Comparison of ENCODE assay signal across 16 cellular contexts in the genomic region with DNA sequence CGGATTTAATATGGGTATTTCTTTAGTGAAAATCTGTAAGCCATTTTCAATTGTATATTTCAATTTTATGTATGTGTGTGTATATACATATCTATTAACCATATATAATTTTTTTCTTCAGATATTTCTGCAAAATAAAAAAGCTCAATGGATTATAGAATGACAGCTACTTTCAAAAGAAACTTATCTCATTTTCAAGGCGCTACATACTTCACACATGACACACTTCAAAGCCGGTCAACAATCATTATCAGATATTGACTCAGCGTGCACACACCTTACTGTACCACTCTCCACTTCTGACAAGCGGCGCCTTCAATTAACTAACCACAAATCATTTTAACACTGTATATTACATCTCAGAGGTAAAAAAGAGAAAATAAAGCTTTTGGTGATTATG. TPM values are rescaled to one million over a fixed set of nuclear protein-coding genes. Genes with fewer than 3 reads are reported as not detected.
DNase-seq lines count a peak whose midpoint lies in the region; ATAC-seq, FAIRE-seq and TF ChIP-seq lines count a peak whose summit lies in the region.
"Had no signal": no experiment of that assay in that cellular context is flagged by ENCODE, and none has a peak within 500 bp of the region (broad histone marks: within the 10 kb centered on the region; RNA-seq: fewer than 3 reads in every experiment).

No MANE protein-coding gene starts in this region.

- peaks cover 9 to 16% (median 15%) of the 10 kb centered on the region in 3 donors for H3K4me1 ChIP-seq in pancreas
- H3K4me1 ChIP-seq: left ventricle myocardium inferior, psoas muscle had no signal

- no peaks in the 10 kb centered on the region for H3K9me3 Mint-ChIP-seq in activated CD8-positive, alpha-beta T cell treated with anti-CD3 and anti-CD28 coated beads, Interleukin-2, amount 10 ng/mL, durations not matched to agents 7 days and 5 days (ENCODE audit: insufficient read depth)
- no peaks in the 10 kb centered on the region for H3K9me3 Mint-ChIP-seq in activated CD8-positive, alpha-beta T cell treated with anti-CD3 and anti-CD28 coated beads for 36 hours
- H3K9me3 Mint-ChIP-seq: H9 had no signal

- H3K27ac ChIP-seq in pancreas: no peak overlapping the region
- H3K27ac ChIP-seq: left ventricle myocardium inferior, psoas muscle had no signal

- peak overlapping the region; percentile 16 for H3K27ac Mint-ChIP-seq in activated CD8-positive, alpha-beta T cell treated with anti-CD3 and anti-CD28 coated beads, Interleukin-2, amount 10 ng/mL, durations not matched to agents 7 days and 5 days
- no peak overlapping the region for H3K27ac Mint-ChIP-seq in activated CD8-positive, alpha-beta T cell treated with anti-CD3 and anti-CD28 coated beads for 36 hours
- H3K27ac Mint-ChIP-seq: H9 had no signal

- CTCF ChIA-PET in activated CD8-positive, alpha-beta T cell treated with anti-CD3 and anti-CD28 coated beads, Interleukin-2, amount 10 ng/mL, durations not matched to agents 7 days and 5 days (lab: Charles Lee): interaction anchor here (1.2 kb wide), 2 partner anchors 10 to 25 kb away, joined by 4 to 5 read pairs; no protein-coding TSS in a partner anchor
- CTCF ChIA-PET in activated CD8-positive, alpha-beta T cell treated with anti-CD3 and anti-CD28 coated beads for 36 hours (lab: Charles Lee): interaction anchor here (0.6 to 1.0 kb wide), 3 partner anchors 43 to 113 kb away, joined by 3 to 4 read pairs (median 3); no protein-coding TSS in a partner anchor

- no peaks in the 10 kb centered on the region for H3K9me3 ChIP-seq in pancreas
- H3K9me3 ChIP-seq: left ventricle myocardium inferior, psoas muscle had no signal

- peaks cover 0 to 11% (median 6%) of the 10 kb centered on the region in 3 donors for H3K36me3 ChIP-seq in pancreas

- no peaks in the 10 kb centered on the region for H3K27me3 ChIP-seq in pancreas

- no peak for DNase-seq in activated CD8-positive, alpha-beta T cell treated with anti-CD3 and anti-CD28 coated beads, Interleukin-2, amount 10 ng/mL, durations not matched to agents 7 days and 5 days
- DNase-seq in activated CD8-positive, alpha-beta T cell treated with anti-CD3 and anti-CD28 coated beads for 36 hours: no peak
- peak; percentile 46 for DNase-seq in NCI-H2029 (lab: John Stamatoyannopoulos, UW)
- DNase-seq in astrocyte of the hippocampus (ENCODE audit: low read depth, low spot score): peak; percentile 11
- DNase-seq in pancreas: peak in 1 of 6 donors; percentile 19
- no peak for DNase-seq in pons (ENCODE audit: low spot score)
- no peak for DNase-seq in SKM-1 treated with dmso at 0.1 percent for 144 hours (lab: John Stamatoyannopoulos, UW; ENCODE audit: unreplicated experiment)
- DNase-seq in KBM-7: no peak
- DNase-seq: H9, hypothalamus, IMR-90, left ventricle myocardium inferior, NCI-H69, psoas muscle had no signal

- no peak overlapping the region for H3K4me3 ChIP-seq in pancreas
- H3K4me3 ChIP-seq: left ventricle myocardium inferior, psoas muscle had no signal

- intact Hi-C loops in activated CD8-positive, alpha-beta T cell treated with anti-CD3 and anti-CD28 coated beads for 36 hours (cut with micrococcal nuclease): no loop called here
- intact Hi-C loops in pancreas (cut with DNase I): no loop called here

- POLR2A ChIA-PET in activated CD8-positive, alpha-beta T cell treated with anti-CD3 and anti-CD28 coated beads, Interleukin-2, amount 10 ng/mL, durations not matched to agents 7 days and 5 days (lab: Charles Lee): no interaction called here
- POLR2A ChIA-PET in activated CD8-positive, alpha-beta T cell treated with anti-CD3 and anti-CD28 coated beads for 36 hours (lab: Charles Lee): no interaction called here

- in situ Hi-C loops in KBM-7 (cut with MboI; ENCODE audit: low pct_unique_long_range_greater_than_20kb, low sequenced_read_pairs): no loop called here

- H3K4me3 Mint-ChIP-seq in activated CD8-positive, alpha-beta T cell treated with anti-CD3 and anti-CD28 coated beads, Interleukin-2, amount 10 ng/mL, durations not matched to agents 7 days and 5 days: no peak overlapping the region
- H3K4me3 Mint-ChIP-seq in activated CD8-positive, alpha-beta T cell treated with anti-CD3 and anti-CD28 coated beads for 36 hours: no peak overlapping the region
- H3K4me3 Mint-ChIP-seq: H9 had no signal

- no peak for TF ChIP-seq CTCF in activated CD8-positive, alpha-beta T cell treated with anti-CD3 and anti-CD28 coated beads for 36 hours (IDR thresholded peaks at IDR 0.05)
- TF ChIP-seq CTCF in pancreas (IDR thresholded peaks at IDR 0.05): no peak

- peaks cover 46% of the 10 kb centered on the region for H3K36me3 Mint-ChIP-seq in activated CD8-positive, alpha-beta T cell treated with anti-CD3 and anti-CD28 coated beads, Interleukin-2, amount 10 ng/mL, durations not matched to agents 7 days and 5 days (ENCODE audit: low read depth)
- peaks cover 50% of the 10 kb centered on the region for H3K36me3 Mint-ChIP-seq in activated CD8-positive, alpha-beta T cell treated with anti-CD3 and anti-CD28 coated beads for 36 hours (ENCODE audit: low read depth)

- 16 to 17% methylated on average over 6 of the region's 6 CpGs for WGBS in pancreas, 2 donors

- H3K4me1 Mint-ChIP-seq in activated CD8-positive, alpha-beta T cell treated with anti-CD3 and anti-CD28 coated beads, Interleukin-2, amount 10 ng/mL, durations not matched to agents 7 days and 5 days (ENCODE audit: low read depth): no peaks in the 10 kb centered on the region
- H3K4me1 Mint-ChIP-seq in activated CD8-positive, alpha-beta T cell treated with anti-CD3 and anti-CD28 coated beads for 36 hours (ENCODE audit: low read depth): no peaks in the 10 kb centered on the region
- H3K4me1 Mint-ChIP-seq: H9 had no signal

- H3K27me3 Mint-ChIP-seq in activated CD8-positive, alpha-beta T cell treated with anti-CD3 and anti-CD28 coated beads, Interleukin-2, amount 10 ng/mL, durations not matched to agents 7 days and 5 days (ENCODE audit: low read depth): no peaks in the 10 kb centered on the region
- H3K27me3 Mint-ChIP-seq in activated CD8-positive, alpha-beta T cell treated with anti-CD3 and anti-CD28 coated beads for 36 hours: no peaks in the 10 kb centered on the region

- ATAC-seq in activated CD8-positive, alpha-beta T cell treated with anti-CD3 and anti-CD28 coated beads, Interleukin-2, amount 10 ng/mL, durations not matched to agents 7 days and 5 days: no peak
- ATAC-seq in activated CD8-positive, alpha-beta T cell treated with anti-CD3 and anti-CD28 coated beads for 36 hours: no peak
- peak; percentile 90 to 96 (median 92) for ATAC-seq in pancreas
- ATAC-seq: psoas muscle had no signal

- no peak for FAIRE-seq in pancreas (lab: Jason Lieb, UNC)
- FAIRE-seq: G401.6 had no signal

RNA-seq across cellular contexts. Expression of a gene that starts 39.6 kb away (rescaled TPM):
- total RNA-seq in activated CD8-positive, alpha-beta T cell treated with anti-CD3 and anti-CD28 coated beads, Interleukin-2, amount 10 ng/mL, durations not matched to agents 7 days and 5 days: 10 to 100 TPM; 63.9 to 66.8 TPM
- 100 to 1,000 TPM; 101 to 110 TPM for total RNA-seq in activated CD8-positive, alpha-beta T cell treated with anti-CD3 and anti-CD28 coated beads for 36 hours
- 10 to 100 TPM; 17.9 to 66.6 (median 28.9) TPM for total RNA-seq in pancreas
- polyA plus RNA-seq in pancreas: 10 to 100 TPM in 1 of 2 donors, 1 to 10 TPM in 1; 9.3 to 17.6 TPM

RNA-seq across cellular contexts. Expression of a gene that starts 48.1 kb away (rescaled TPM):
- 1 to 10 TPM; 1.3 to 1.4 TPM for total RNA-seq in activated CD8-positive, alpha-beta T cell treated with anti-CD3 and anti-CD28 coated beads, Interleukin-2, amount 10 ng/mL, durations not matched to agents 7 days and 5 days
- total RNA-seq in activated CD8-positive, alpha-beta T cell treated with anti-CD3 and anti-CD28 coated beads for 36 hours: under 1 TPM; 0.72 to 0.83 TPM
- total RNA-seq in pancreas: under 1 TPM in 1 of 6 donors, not detected in 5; 0.06 TPM
- under 1 TPM in 1 of 2 donors, not detected in 1; 0.05 TPM for polyA plus RNA-seq in pancreas
- total RNA-seq: H9, left ventricle myocardium inferior, myocyte, psoas muscle had no signal

Comparison
In these comparisons a context has a peak if more than half of its experiments do, and no peak if none do; other contexts are left out.
1. ATAC-seq: peak in pancreas (4 of 4); none in activated CD8-positive, alpha-beta T cell treated with anti-CD3 and anti-CD28 coated beads, Interleukin-2, amount 10 ng/mL, durations not matched to agents 7 days and 5 days (single experiment) and activated CD8-positive, alpha-beta T cell treated with anti-CD3 and anti-CD28 coated beads for 36 hours (single experiment).
2. DNase-seq: peak in NCI-H2029 (single experiment) and astrocyte of the hippocampus (single experiment); none in activated CD8-positive, alpha-beta T cell treated with anti-CD3 and anti-CD28 coated beads, Interleukin-2, amount 10 ng/mL, durations not matched to agents 7 days and 5 days (single experiment), activated CD8-positive, alpha-beta T cell treated with anti-CD3 and anti-CD28 coated beads for 36 hours (single experiment), pons (single experiment), SKM-1 treated with dmso at 0.1 percent for 144 hours (single experiment) and KBM-7 (single experiment).